ENCODE assay signal across 9 cellular contexts in genomic region chr17:36657763-36658490, GRCh38. TPM values are rescaled to one million over a fixed set of nuclear protein-coding genes. Genes with fewer than 3 reads are reported as not detected.
DNase-seq lines count a peak whose midpoint lies in the region; ATAC-seq and TF ChIP-seq lines count a peak whose summit lies in the region.
"Had no signal": no experiment of that assay in that cellular context is flagged by ENCODE, and none has a peak within 500 bp of the region (broad histone marks: within the 10 kb centered on the region; RNA-seq: fewer than 3 reads in every experiment).

No MANE protein-coding gene starts in this region.

- DNase-seq in HEK293T (ENCODE audit: extremely low spot score) (peak; percentile 41), body of pancreas (peak in 1 of 4 donors; percentile 24), left kidney (ENCODE audit: low read depth, low spot score) (peak; percentile 95), transverse colon (peak; percentile 48), PC-3 (no peak)

- peak; percentile 38 for ATAC-seq in body of pancreas
- ATAC-seq in PC-3: no peak
- ATAC-seq in HG03432 (IDR thresholded peaks at IDR 0.05; ENCODE audit: unreplicated experiment): no peak
- ATAC-seq in GM21367 (IDR thresholded peaks at IDR 0.05; ENCODE audit: unreplicated experiment): no peak

- H3K9me2 ChIP-seq in PC-3 (replicated peaks; ENCODE audit: low read length): no peaks in the 10 kb centered on the region

- CTCF ChIA-PET in HEK293T (lab: Yijun Ruan, JAX): interaction anchor here (0.6 to 1.6 kb wide), 11 partner anchors 10 to 516 kb away, joined by 3 to 8 read pairs (median 4); no protein-coding TSS in a partner anchor
- CTCF ChIA-PET in PC-3 (lab: Charles Lee): no interaction called here

- no peak overlapping the region for H2AFZ ChIP-seq in PC-3 (ENCODE audit: low read length)

- H3K79me2 ChIP-seq in PC-3 (ENCODE audit: low read length): no peaks in the 10 kb centered on the region

- H3F3A ChIP-seq in PC-3 (ENCODE audit: low read length, unreplicated experiment): no peaks in the 10 kb centered on the region

- in situ Hi-C loops in transverse colon (cut with MboI; ENCODE audit: low pct_ligation_motif_present in 1 of 4, low pct_unique_long_range_greater_than_20kb in 1 of 4, low sequenced_read_pairs in 3 of 4): no loop called here

- TF ChIP-seq EP300 in transverse colon (IDR thresholded peaks at IDR 0.05; ENCODE audit: low read depth): no peak

- intact Hi-C loops in body of pancreas (cut with DNase I): no loop called here
- intact Hi-C loops in transverse colon (cut with DNase I; ENCODE audit: low total_unique reads): no loop called here
- intact Hi-C loops in PC-3 (cut with micrococcal nuclease): no loop called here

- peaks cover 12% of the 10 kb centered on the region; the same call in 1 of the 2 replicates for H3K4me1 ChIP-seq in BLaER1
- H3K4me1 ChIP-seq in body of pancreas: peaks cover 8% of the 10 kb centered on the region
- peaks cover 0 to 16% (median 13%) of the 10 kb centered on the region in 4 donors for H3K4me1 ChIP-seq in transverse colon
- H3K4me1 ChIP-seq in PC-3 (ENCODE audit: insufficient read depth, low read length): no peaks in the 10 kb centered on the region

- POLR2A ChIA-PET in HEK293T (lab: Yijun Ruan, JAX): interaction anchor here (0.8 to 1.3 kb wide), 5 partner anchors 8 to 47 kb away, joined by 3 to 4 read pairs (median 3); no protein-coding TSS in a partner anchor
- POLR2A ChIA-PET in PC-3 (lab: Charles Lee; ENCODE audit: unreplicated experiment): no interaction called here

- H3K4me2 ChIP-seq in BLaER1 (peak overlapping the region; percentile 63), PC-3 (ENCODE audit: low read length) (no peak overlapping the region)

- no peak for TF ChIP-seq POLR2A in body of pancreas (IDR thresholded peaks at IDR 0.05)
- no peak for TF ChIP-seq POLR2A in transverse colon (IDR thresholded peaks at IDR 0.05)

- H3K27me3 ChIP-seq in BLaER1 (peaks cover 41% of the 10 kb centered on the region), body of pancreas (no peaks in the 10 kb centered on the region), transverse colon (peaks cover 30% of the 10 kb centered on the region), PC-3 (ENCODE audit: low read length) (no peaks in the 10 kb centered on the region)

- H3K27ac ChIP-seq in BLaER1: no peak overlapping the region
- H3K27ac ChIP-seq in body of pancreas: no peak overlapping the region
- H3K27ac ChIP-seq in transverse colon: peak overlapping the region in 1 of 4 donors; percentile 4
- no peak overlapping the region for H3K27ac ChIP-seq in PC-3 (ENCODE audit: low read length)
- H3K27ac ChIP-seq: HL-60 had no signal

- TF ChIP-seq CTCF in body of pancreas (IDR thresholded peaks at IDR 0.05): peak in 1 of 7 experiments; percentile 7
- TF ChIP-seq CTCF in transverse colon (IDR thresholded peaks at IDR 0.05): peak in 2 of 5 experiments; percentile 14 to 21
- TF ChIP-seq CTCF in PC-3 (conservative IDR thresholded peaks at IDR 0.05; ENCODE audit: low read depth, low read length): no peak

- BruUV-seq in PC-3 (replicated peaks; lab: Mats Ljungman, UMichigan): no TSS peak

- H3K9me3 ChIP-seq in BLaER1 (no peaks in the 10 kb centered on the region), body of pancreas (no peaks in the 10 kb centered on the region), transverse colon (no peaks in the 10 kb centered on the region), PC-3 (ENCODE audit: low read length) (no peaks in the 10 kb centered on the region)

- peak overlapping the region; percentile 54 for H3K4me3 ChIP-seq in BLaER1
- no peak overlapping the region for H3K4me3 ChIP-seq in body of pancreas
- peak overlapping the region; percentile 21 to 57 (median 35) for H3K4me3 ChIP-seq in transverse colon
- H3K4me3 ChIP-seq in PC-3 (ENCODE audit: low read length): no peak overlapping the region

- no peak overlapping the region for H3K9ac ChIP-seq in BLaER1
- H3K9ac ChIP-seq in PC-3 (ENCODE audit: low read length): no peak overlapping the region

- no peaks in the 10 kb centered on the region for H3K36me3 ChIP-seq in BLaER1
- H3K36me3 ChIP-seq in body of pancreas (replicated peaks in 1 of 2; ENCODE audit: insufficient read depth in 1 of 2, low read depth in 2 of 2): no peaks in the 10 kb centered on the region
- H3K36me3 ChIP-seq in transverse colon: no peaks in the 10 kb centered on the region
- no peaks in the 10 kb centered on the region for H3K36me3 ChIP-seq in PC-3 (ENCODE audit: low read depth, low read length)

- WGBS in body of pancreas, 2 donors: 8 to 11% methylated on average over 21 to 56 of the region's 57 CpGs
- 9% methylated on average over 54 of the region's 57 CpGs; no CpG with 5 or more reads in 1 of the 2 donors for WGBS in transverse colon (ENCODE audit: low coverage in 1 of 2), 2 donors

- H4K20me1 ChIP-seq in BLaER1: peaks cover 44% of the 10 kb centered on the region
- no peaks in the 10 kb centered on the region for H4K20me1 ChIP-seq in PC-3 (ENCODE audit: low read length)

TF ChIP-seq in HEK293T, 16 proteins besides CTCF, POLR2A, EP300 and RAD21:
- TF ChIP-seq L3MBTL2 (conservative IDR thresholded peaks at IDR 0.05) (peak; percentile 70; the same call in 1 of the 2 replicates), SP1 (IDR thresholded peaks at IDR 0.05) (no peak)
TF ChIP-seq in HEK293T: peak in this region for 1.

RNA-seq across cellular contexts. Expression of gene MRM1, which starts 56.5 kb away (rescaled TPM):
- total RNA-seq in body of pancreas: 1 to 10 TPM; 7.3 to 7.9 TPM
- 10 to 100 TPM in 3 of 4 donors, 1 to 10 TPM in 1; 9.5 to 20.9 (median 11.5) TPM for total RNA-seq in transverse colon
- total RNA-seq in PC-3 (2014; rRNA removed): 8.8 and 9.2 TPM in 2 replicates

Comparison
In these comparisons a context has a peak if more than half of its experiments do, and no peak if none do; other contexts are left out.
1. H3K4me3 ChIP-seq: peak in BLaER1 (single experiment) and transverse colon (4 of 4); none in body of pancreas (0 of 2) and PC-3 (single experiment).